Comparison of ENCODE assay signal across 1 cellular context in genomic region chr17:42197564-42198156, GRCh38.
TF ChIP-seq lines count a peak whose summit lies in the region.

No MANE protein-coding gene starts in this region.

TF ChIP-seq in SK-N-SH treated with all-trans-retinoic acid at 6 μM for 48 hours, 23 proteins besides CTCF, POLR2A, EP300 and RAD21 (continued from another document):
- TF ChIP-seq RARB (CRISPR knock-in tag; IDR thresholded peaks at IDR 0.05) (no peak), OSR1 (CRISPR knock-in tag; IDR thresholded peaks at IDR 0.05) (no peak)
TF ChIP-seq in SK-N-SH treated with all-trans-retinoic acid at 6 μM for 48 hours: peak in this region for 0.
